ENCODE assay signal across 17 cellular contexts in genomic region chr1:79186260-79186659, GRCh38.
DNase-seq lines count a peak whose midpoint lies in the region; FAIRE-seq and TF ChIP-seq lines count a peak whose summit lies in the region.
"Had no signal": no experiment of that assay in that cellular context is flagged by ENCODE, and none has a peak within 500 bp of the region (broad histone marks: within the 10 kb centered on the region; RNA-seq: fewer than 3 reads in every experiment).

No MANE protein-coding gene starts in this region.

- H3K27ac Mint-ChIP-seq in endodermal cell = no peak overlapping the region
- H3K27ac Mint-ChIP-seq: CD4-positive, alpha-beta memory T cell; HFFc6 had no signal

- TF ChIP-seq CTCF in endodermal cell (conservative IDR thresholded peaks at IDR 0.05) = no peak

- H2AFZ ChIP-seq in ACC112 (ENCODE audit: low read length, unreplicated experiment) = peak overlapping the region; percentile 89

- H3K4me1 ChIP-seq in ACC112 (ENCODE audit: control insufficient read depth, insufficient read depth, low read length, unreplicated experiment) (peaks cover 28% of the 10 kb centered on the region), subcutaneous abdominal adipose tissue (ENCODE audit: control insufficient read depth in 5 of 5, insufficient read depth in 5 of 5, low read length in 5 of 5) (no peaks in the 10 kb centered on the region), endodermal cell (ENCODE audit: control insufficient read depth, insufficient read depth, low read length) (peaks cover 5% of the 10 kb centered on the region)

- H3K9me3 ChIP-seq in subcutaneous abdominal adipose tissue (ENCODE audit: control insufficient read depth in 5 of 5, low read length in 5 of 5) (no peaks in the 10 kb centered on the region), endodermal cell (ENCODE audit: control insufficient read depth, low read length) (no peaks in the 10 kb centered on the region)

- H3K27me3 ChIP-seq in ACC112 (ENCODE audit: insufficient read depth, low read length) (no peaks in the 10 kb centered on the region), subcutaneous abdominal adipose tissue (ENCODE audit: control insufficient read depth in 5 of 5, insufficient read depth in 4 of 5, low read length in 5 of 5) (no peaks in the 10 kb centered on the region), endodermal cell (ENCODE audit: control insufficient read depth, insufficient read depth, low read length, poor library complexity, severe bottlenecking) (no peaks in the 10 kb centered on the region)

- peaks cover 2% of the 10 kb centered on the region for H3K79me2 ChIP-seq in ACC112 (ENCODE audit: control insufficient read depth, insufficient read depth, low read length, unreplicated experiment)

- no peaks in the 10 kb centered on the region for H3K36me3 Mint-ChIP-seq in endodermal cell (ENCODE audit: low read depth)
- H3K36me3 Mint-ChIP-seq: CD4-positive, alpha-beta memory T cell had no signal

- H3K4me1 Mint-ChIP-seq in endodermal cell = peaks cover 11% of the 10 kb centered on the region
- H3K4me1 Mint-ChIP-seq: CD4-positive, alpha-beta memory T cell had no signal

- H3K4me3 ChIP-seq in ACC112 (ENCODE audit: low read depth, low read length) = peak overlapping the region; percentile 49; the same call in 1 of the 2 replicates
- H3K4me3 ChIP-seq in subcutaneous abdominal adipose tissue (ENCODE audit: low read depth in 1 of 5, low read length in 5 of 5) = peak overlapping the region in 2 of 5 donors; percentile 44 to 45
- H3K4me3 ChIP-seq in endodermal cell (ENCODE audit: low read length) = no peak overlapping the region

- DNase-seq in frontal cortex (ENCODE audit: low spot score in 2 of 2) (no peak), SHP77 (lab: John Stamatoyannopoulos, UW) (no peak), endodermal cell (no peak), RKO (ENCODE audit: low spot score) (no peak)
- DNase-seq: AML-193; CD4-positive, alpha-beta memory T cell; DMS153; DMS79; GF-D8; GOT3; H7; HFFc6 had no signal

- no peak overlapping the region for H3K4me3 Mint-ChIP-seq in endodermal cell
- H3K4me3 Mint-ChIP-seq: CD4-positive, alpha-beta memory T cell; HFFc6 had no signal

- peak; percentile 94 for FAIRE-seq in TTC549 (lab: Jason Lieb, UNC)
- peak; percentile 97 for FAIRE-seq in frontal cortex (lab: Jason Lieb, UNC)

- no peaks in the 10 kb centered on the region for H3K27me3 Mint-ChIP-seq in endodermal cell (ENCODE audit: insufficient read depth)
- H3K27me3 Mint-ChIP-seq: CD4-positive, alpha-beta memory T cell had no signal

- H3K9me3 Mint-ChIP-seq in endodermal cell = no peaks in the 10 kb centered on the region
- H3K9me3 Mint-ChIP-seq: HFFc6 had no signal

- H3K27ac ChIP-seq in ACC112 (ENCODE audit: low read depth, low read length) (no peak overlapping the region), subcutaneous abdominal adipose tissue (ENCODE audit: low read depth, low read length) (peak overlapping the region; percentile 73), endodermal cell (ENCODE audit: low read depth, low read length) (no peak overlapping the region)
- H3K27ac ChIP-seq: C4-2B, HL-60 had no signal

- H3K9ac ChIP-seq in subcutaneous abdominal adipose tissue (ENCODE audit: low read length in 5 of 5) = peak overlapping the region in 1 of 5 donors; percentile 45
- no peak overlapping the region for H3K9ac ChIP-seq in endodermal cell (ENCODE audit: extremely low read depth, low read length, poor library complexity, severe bottlenecking)

- no peaks in the 10 kb centered on the region for H3K36me3 ChIP-seq in ACC112 (ENCODE audit: insufficient read depth, low read length)
- no peaks in the 10 kb centered on the region for H3K36me3 ChIP-seq in subcutaneous abdominal adipose tissue (ENCODE audit: control insufficient read depth in 5 of 5, insufficient read depth in 5 of 5, low read length in 5 of 5)
- H3K36me3 ChIP-seq in endodermal cell (ENCODE audit: control insufficient read depth, insufficient read depth, low read length) = no peaks in the 10 kb centered on the region
